Comparison of ENCODE assay signal across 8 cellular contexts in the genomic region with DNA sequence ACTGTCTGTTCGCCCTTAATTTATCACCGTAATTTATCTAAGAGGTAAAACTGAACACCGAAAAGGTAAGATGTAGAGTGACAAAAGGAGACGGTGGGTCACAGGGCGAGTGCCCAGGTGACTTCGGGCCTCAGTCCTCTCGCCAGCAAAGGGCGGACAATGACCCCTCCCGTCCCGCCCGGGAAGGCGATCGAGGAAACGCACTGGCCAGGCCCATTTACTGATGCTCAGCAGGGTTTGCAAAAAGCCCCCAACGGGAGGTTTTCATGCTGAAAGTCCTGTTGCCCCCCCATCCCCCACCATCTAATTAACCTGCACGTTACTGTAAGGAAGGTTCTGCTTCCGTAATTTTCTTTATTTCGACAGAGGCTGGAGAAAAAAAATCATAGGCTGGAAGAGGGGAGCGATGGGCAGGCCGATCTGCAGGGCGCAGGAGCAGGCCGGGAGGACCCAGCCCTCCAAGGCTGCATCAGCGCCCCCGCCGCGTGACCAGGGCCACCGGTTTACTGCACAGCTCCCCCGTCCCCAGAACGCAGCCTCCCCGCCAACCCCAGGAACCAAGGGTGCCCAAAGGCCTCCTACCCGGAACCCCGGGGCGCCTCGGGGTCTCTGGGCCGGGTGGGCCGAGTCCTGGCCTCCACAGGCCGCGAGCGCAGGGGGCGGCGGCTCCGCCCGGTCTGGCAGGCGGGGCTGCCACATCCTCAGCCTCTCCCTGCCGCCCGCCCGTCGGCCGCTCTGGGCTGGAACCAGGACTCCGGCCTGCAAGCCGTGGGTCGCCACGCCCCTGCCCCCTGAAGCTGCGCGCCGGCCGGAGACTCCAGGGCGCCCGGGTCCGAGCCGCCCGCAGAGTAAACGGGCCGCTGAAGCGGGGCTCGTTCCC. TPM values are rescaled to one million over a fixed set of nuclear protein-coding genes. Genes with fewer than 3 reads are reported as not detected.
A peak's percentile ranks its signal among the peaks of the same experiment; 100 is the strongest.
DNase-seq lines count a peak whose midpoint lies in the region; ATAC-seq and TF ChIP-seq lines count a peak whose summit lies in the region.

No MANE protein-coding gene starts in this region.

- peak overlapping the region; percentile 85 for H3K4me3 Mint-ChIP-seq in CD4-positive, alpha-beta T cell
- H3K4me3 Mint-ChIP-seq in T-helper 2 cell treated with Interferon-gamma antibody and Interleukin-4, amounts not matched to agents 5 μg/mL and 100 μg/mL, for 36 hours: peak overlapping the region; percentile 76

- peaks cover 41% of the 10 kb centered on the region for H3K4me1 Mint-ChIP-seq in CD4-positive, alpha-beta T cell (ENCODE audit: low read depth)
- H3K4me1 Mint-ChIP-seq in T-helper 2 cell treated with Interferon-gamma antibody and Interleukin-4, amounts not matched to agents 5 μg/mL and 100 μg/mL, for 36 hours (ENCODE audit: low read depth): peaks cover 7% of the 10 kb centered on the region

- H3K9me3 Mint-ChIP-seq in CD4-positive, alpha-beta T cell: no peaks in the 10 kb centered on the region
- H3K9me3 Mint-ChIP-seq in T-helper 2 cell treated with Interferon-gamma antibody and Interleukin-4, amounts not matched to agents 5 μg/mL and 100 μg/mL, for 36 hours: no peaks in the 10 kb centered on the region

- peak overlapping the region; percentile 23 for H3K27ac ChIP-seq in CD4-positive, alpha-beta T cell (ENCODE audit: low read depth, low read length)

- TF ChIP-seq CTCF in CD4-positive, alpha-beta T cell (IDR thresholded peaks at IDR 0.05): no peak

- peak; percentile 18 to 49 (median 22) for DNase-seq in CD4-positive, alpha-beta T cell
- DNase-seq in HUDEP-2 (lab: John Stamatoyannopoulos, UW; ENCODE audit: unreplicated experiment in 76 of 76): peak in 39 of 76 experiments; percentile 3 to 62 (median 36)
- DNase-seq in T-helper 2 cell treated with Interferon-gamma antibody and Interleukin-4, amounts not matched to agents 5 μg/mL and 100 μg/mL, for 36 hours (ENCODE audit: low spot score): peak; percentile 56
- DNase-seq in astrocyte of the hippocampus (ENCODE audit: low read depth, low spot score): peak; percentile 81
- peak in 50 of 51 donors; percentile 10 to 86 (median 54) for DNase-seq in hypothalamus (lab: John Stamatoyannopoulos, UW)
- peak; percentile 15 for DNase-seq in renal cortical epithelial cell (ENCODE audit: low read depth)

- POLR2A ChIA-PET in CD4-positive, alpha-beta T cell (lab: Charles Lee): interaction anchor here (1.1 to 2.8 kb wide), 5 partner anchors 14 to 498 kb away, joined by 3 to 21 read pairs (median 6); a partner anchor contains a TSS

- ATAC-seq in CD4-positive, alpha-beta T cell (ENCODE audit: poor library complexity): peak; percentile 12
- ATAC-seq in GM21390 (IDR thresholded peaks at IDR 0.05; ENCODE audit: unreplicated experiment) (peak; percentile 26), HG03378 (IDR thresholded peaks at IDR 0.05; ENCODE audit: unreplicated experiment) (no peak)

- no peaks in the 10 kb centered on the region for H3K27me3 ChIP-seq in CD4-positive, alpha-beta T cell (ENCODE audit: control insufficient read depth, insufficient read depth, low read length)

- H3K27me3 Mint-ChIP-seq in CD4-positive, alpha-beta T cell: peaks cover 7% of the 10 kb centered on the region
- H3K27me3 Mint-ChIP-seq in T-helper 2 cell treated with Interferon-gamma antibody and Interleukin-4, amounts not matched to agents 5 μg/mL and 100 μg/mL, for 36 hours (ENCODE audit: low read depth): peaks cover 14% of the 10 kb centered on the region

- intact Hi-C loops in CD4-positive, alpha-beta T cell (cut with DNase I, micrococcal nuclease): loop anchor here (5.0 to 10.0 kb wide), 4 partner anchors 324 to 1403 kb away; a partner anchor contains a TSS

- CTCF ChIA-PET in CD4-positive, alpha-beta T cell (lab: Charles Lee): interaction anchor here (0.7 to 4.1 kb wide), 8 partner anchors 13 to 424 kb away, joined by 3 to 15 read pairs (median 4); a partner anchor contains a TSS

- peak overlapping the region; percentile 82 for H3K27ac Mint-ChIP-seq in CD4-positive, alpha-beta T cell
- peak overlapping the region; percentile 41 for H3K27ac Mint-ChIP-seq in T-helper 2 cell treated with Interferon-gamma antibody and Interleukin-4, amounts not matched to agents 5 μg/mL and 100 μg/mL, for 36 hours

- no peaks in the 10 kb centered on the region for H3K36me3 Mint-ChIP-seq in CD4-positive, alpha-beta T cell (ENCODE audit: low read depth)
- H3K36me3 Mint-ChIP-seq in T-helper 2 cell treated with Interferon-gamma antibody and Interleukin-4, amounts not matched to agents 5 μg/mL and 100 μg/mL, for 36 hours (ENCODE audit: low read depth): no peaks in the 10 kb centered on the region

- H3K9me3 ChIP-seq in CD4-positive, alpha-beta T cell (ENCODE audit: control insufficient read depth, low read length): no peaks in the 10 kb centered on the region

RNA-seq across cellular contexts. Expression of a gene that starts 0.6 kb away (rescaled TPM):
- 10 to 100 TPM; 48.5 to 54.9 TPM for total RNA-seq in CD4-positive, alpha-beta T cell
- total RNA-seq in renal cortical epithelial cell: 112 and 196 TPM in 2 replicates

RNA-seq across cellular contexts. Expression of a gene that starts 31.7 kb away (rescaled TPM):
- total RNA-seq in CD4-positive, alpha-beta T cell: not detected
- total RNA-seq in renal cortical epithelial cell: not detected in 2 replicates

RNA-seq across cellular contexts. Expression of a gene that starts 43.5 kb away (rescaled TPM):
- total RNA-seq in CD4-positive, alpha-beta T cell: 10 to 100 TPM; 15.3 to 19.6 TPM
- 18.1 and 18.4 TPM in 2 replicates for total RNA-seq in renal cortical epithelial cell

Comparison
In these comparisons a context has a peak if more than half of its experiments do, and no peak if none do; other contexts are left out.
1. DNase-seq: peak in every context shown above with its lines; median percentile 81 in astrocyte of the hippocampus; 56 in T-helper 2 cell treated with Interferon-gamma antibody and Interleukin-4, amounts not matched to agents 5 μg/mL and 100 μg/mL, for 36 hours; 54 in hypothalamus; 36 in HUDEP-2; 22 in CD4-positive, alpha-beta T cell; 15 in renal cortical epithelial cell.